In genomic region chr10:116706281-116706680, GRCh38 we compare ENCODE assay signal across 23 cellular contexts. TPM values are rescaled to one million over a fixed set of nuclear protein-coding genes. Genes with fewer than 3 reads are reported as not detected.
"Had no signal": no experiment of that assay in that cellular context is flagged by ENCODE, and none has a peak within 500 bp of the region (broad histone marks: within the 10 kb centered on the region; RNA-seq: fewer than 3 reads in every experiment).

No MANE protein-coding gene starts in this region.

- ATAC-seq: activated CD8-positive, alpha-beta memory T cell treated with anti-CD3 and anti-CD28 coated beads, Interleukin-2, amount 10 ng/mL, durations not matched to agents 7 days and 5 days; PC-3 had no signal

- H3K27ac Mint-ChIP-seq: activated CD8-positive, alpha-beta memory T cell treated with anti-CD3 and anti-CD28 coated beads, Interleukin-2, amount 10 ng/mL, durations not matched to agents 7 days and 5 days; activated naive CD4-positive, alpha-beta T cell treated with anti-CD3 and anti-CD28 coated beads for 36 hours; activated naive CD8-positive, alpha-beta T cell; activated T-cell treated with anti-CD3 and anti-CD28 coated beads, Interleukin-2, amount 50 U/mL, for 24 hours; T-helper 1 cell treated with Interleukin-12 subunit alpha and Interleukin-12 subunit beta and Interleukin-4 antibody, amounts not matched to agents 30 μg/mL and 1 μg/mL, for 36 hours had no signal

- H3K4me3 Mint-ChIP-seq: activated CD8-positive, alpha-beta memory T cell treated with anti-CD3 and anti-CD28 coated beads, Interleukin-2, amount 10 ng/mL, durations not matched to agents 7 days and 5 days; activated naive CD4-positive, alpha-beta T cell treated with anti-CD3 and anti-CD28 coated beads for 36 hours; activated naive CD8-positive, alpha-beta T cell; activated T-cell treated with anti-CD3 and anti-CD28 coated beads, Interleukin-2, amount 50 U/mL, for 24 hours; brain; T-helper 1 cell treated with Interleukin-12 subunit alpha and Interleukin-12 subunit beta and Interleukin-4 antibody, amounts not matched to agents 30 μg/mL and 1 μg/mL, for 36 hours; WTC11 had no signal

- H3K4me1 Mint-ChIP-seq: activated CD8-positive, alpha-beta memory T cell treated with anti-CD3 and anti-CD28 coated beads, Interleukin-2, amount 10 ng/mL, durations not matched to agents 7 days and 5 days had no signal

- DNase-seq: activated CD4-positive, alpha-beta T cell treated with anti-CD3 and anti-CD28 coated beads for 48 hours; activated CD4-positive, alpha-beta T cell treated with anti-CD3 and anti-CD28 coated beads, Interleukin-2, amount 50 U/mL, for 4 hours; activated CD4-positive, CD25-positive, alpha-beta regulatory T cell treated with anti-CD3 and anti-CD28 coated beads, Interleukin-2, amount 50 U/mL, for 72 hours; activated CD8-positive, alpha-beta memory T cell treated with anti-CD3 and anti-CD28 coated beads, Interleukin-2, amount 10 ng/mL, durations not matched to agents 7 days and 5 days; activated effector memory CD4-positive, alpha-beta T cell treated with anti-CD3 and anti-CD28 coated beads, Interleukin-2, amount 50 U/mL, for 16 hours; activated naive CD4-positive, alpha-beta T cell treated with anti-CD3 and anti-CD28 coated beads for 36 hours; activated T-cell treated with anti-CD3 and anti-CD28 coated beads, Interleukin-2, amount 50 U/mL, for 24 hours; amygdala; Karpas-422; MM.1S; NCI-H1105; NCI-H1436; NCI-H1694 treated with DMSO at 0.1 percent for 48 hours; NCI-H2029 treated with DMSO at 0.1 percent for 48 hours; NCI-H510A treated with DMSO at 0.1 percent for 48 hours; PC-3; SHP77 treated with DMSO at 0.1 percent for 48 hours had no signal

- FAIRE-seq: astrocyte, RCC 7860 had no signal

- H3K27me3 Mint-ChIP-seq: activated CD8-positive, alpha-beta memory T cell treated with anti-CD3 and anti-CD28 coated beads, Interleukin-2, amount 10 ng/mL, durations not matched to agents 7 days and 5 days had no signal

- H3K9me3 Mint-ChIP-seq: activated naive CD4-positive, alpha-beta T cell treated with anti-CD3 and anti-CD28 coated beads for 36 hours; activated T-cell treated with anti-CD3 and anti-CD28 coated beads, Interleukin-2, amount 50 U/mL, for 24 hours; T-helper 1 cell treated with Interleukin-12 subunit alpha and Interleukin-12 subunit beta and Interleukin-4 antibody, amounts not matched to agents 30 μg/mL and 1 μg/mL, for 36 hours; WTC11 had no signal

- H3K36me3 Mint-ChIP-seq: activated CD8-positive, alpha-beta memory T cell treated with anti-CD3 and anti-CD28 coated beads, Interleukin-2, amount 10 ng/mL, durations not matched to agents 7 days and 5 days; activated naive CD8-positive, alpha-beta T cell; WTC11 had no signal

RNA-seq across cellular contexts. Expression of gene HSPA12A, which starts 36.1 kb away (rescaled TPM):
- total RNA-seq: activated CD8-positive, alpha-beta memory T cell treated with anti-CD3 and anti-CD28 coated beads, Interleukin-2, amount 10 ng/mL, durations not matched to agents 7 days and 5 days had no signal
